ENCODE assay signal across 27 cellular contexts in genomic region chrX:100263650-100264049, GRCh38.
DNase-seq lines count a peak whose midpoint lies in the region; ATAC-seq and TF ChIP-seq lines count a peak whose summit lies in the region.
"Had no signal": no experiment of that assay in that cellular context is flagged by ENCODE, and none has a peak within 500 bp of the region (broad histone marks: within the 10 kb centered on the region; RNA-seq: fewer than 3 reads in every experiment).

No MANE protein-coding gene starts in this region.

- H3K36me3 Mint-ChIP-seq in MCF 10A (ENCODE audit: insufficient read depth, unreplicated experiment) (no peaks in the 10 kb centered on the region), nephron progenitor cell (ENCODE audit: low read depth) (no peaks in the 10 kb centered on the region)
- H3K36me3 Mint-ChIP-seq: activated naive CD4-positive, alpha-beta T cell treated with anti-CD3 and anti-CD28 coated beads, Interleukin-2, amount 50 U/mL, for 24 hours had no signal

- no peaks in the 10 kb centered on the region for H3K4me1 ChIP-seq in breast epithelium
- H3K4me1 ChIP-seq: Caco-2, suprapubic skin had no signal

- H3K4me3 Mint-ChIP-seq in MCF 10A (ENCODE audit: unreplicated experiment) = peak overlapping the region; percentile 13
- no peak overlapping the region for H3K4me3 Mint-ChIP-seq in nephron progenitor cell
- H3K4me3 Mint-ChIP-seq: activated CD8-positive, alpha-beta T cell treated with anti-CD3 and anti-CD28 coated beads, Interleukin-2, amount 10 ng/mL, durations not matched to agents 7 days and 5 days; activated naive CD4-positive, alpha-beta T cell treated with anti-CD3 and anti-CD28 coated beads, Interleukin-2, amount 50 U/mL, for 24 hours; neural crest cell had no signal

- no peaks in the 10 kb centered on the region for H3K36me3 ChIP-seq in breast epithelium
- H3K36me3 ChIP-seq: ovary, suprapubic skin had no signal

- H3K9me3 Mint-ChIP-seq in MCF 10A (ENCODE audit: unreplicated experiment) (no peaks in the 10 kb centered on the region), nephron progenitor cell (peaks cover 17% of the 10 kb centered on the region)
- H3K9me3 Mint-ChIP-seq: activated naive CD4-positive, alpha-beta T cell treated with anti-CD3 and anti-CD28 coated beads, Interleukin-2, amount 50 U/mL, for 24 hours had no signal

- H3K27me3 ChIP-seq in breast epithelium = peaks cover 0 to 26% of the 10 kb centered on the region in 2 donors
- H3K27me3 ChIP-seq: ovary, suprapubic skin had no signal

- peak; percentile 70 for DNase-seq in MCF 10A (ENCODE audit: unreplicated experiment)
- no peak for DNase-seq in breast epithelium (ENCODE audit: low spot score in 2 of 2)
- DNase-seq in SW480 (ENCODE audit: low spot score) = peak; percentile 7
- peak; percentile 4 for DNase-seq in stromal cell of bone marrow (ENCODE audit: low read depth)
- DNase-seq in nephron progenitor cell = no peak
- DNase-seq in pons (ENCODE audit: low spot score) = no peak
- no peak for DNase-seq in left ventricle myocardium superior
- DNase-seq: activated CD4-positive, alpha-beta T cell treated with anti-CD3 and anti-CD28 coated beads for 4 hours; activated CD8-positive, alpha-beta T cell treated with anti-CD3 and anti-CD28 coated beads, Interleukin-2, amount 10 ng/mL, durations not matched to agents 7 days and 5 days; amniotic stem cell; Caco-2; left colon; NCI-H1436; NCI-H2107; NCI-H748 treated with DMSO at 0.1 percent for 48 hours; ovary; small intestine; stimulated activated naive CD4-positive, alpha-beta T cell had no signal

- no peaks in the 10 kb centered on the region for H3K9me3 ChIP-seq in breast epithelium
- H3K9me3 ChIP-seq: Caco-2, ovary, suprapubic skin had no signal

- H3K27ac ChIP-seq in breast epithelium = no peak overlapping the region
- H3K27ac ChIP-seq: 22Rv1, C4-2B, epithelial cell of prostate, HL-60, ovary, suprapubic skin, VCaP had no signal

- H3K27me3 Mint-ChIP-seq in MCF 10A (ENCODE audit: insufficient read depth, unreplicated experiment) (peaks cover 34% of the 10 kb centered on the region), nephron progenitor cell (ENCODE audit: low read depth, poor library complexity) (peaks cover 4% of the 10 kb centered on the region)
- H3K27me3 Mint-ChIP-seq: activated naive CD4-positive, alpha-beta T cell treated with anti-CD3 and anti-CD28 coated beads, Interleukin-2, amount 50 U/mL, for 24 hours had no signal

- peak overlapping the region; percentile 77 for H3K27ac Mint-ChIP-seq in MCF 10A (ENCODE audit: low read depth, unreplicated experiment)
- no peak overlapping the region for H3K27ac Mint-ChIP-seq in nephron progenitor cell
- H3K27ac Mint-ChIP-seq: activated CD8-positive, alpha-beta T cell treated with anti-CD3 and anti-CD28 coated beads, Interleukin-2, amount 10 ng/mL, durations not matched to agents 7 days and 5 days; activated naive CD4-positive, alpha-beta T cell treated with anti-CD3 and anti-CD28 coated beads, Interleukin-2, amount 50 U/mL, for 24 hours had no signal

- H3K4me3 ChIP-seq in breast epithelium = no peak overlapping the region
- H3K4me3 ChIP-seq: ovary, suprapubic skin had no signal

- no peak for TF ChIP-seq POLR2A in breast epithelium (IDR thresholded peaks at IDR 0.05)

- CTCF ChIA-PET in MCF 10A (lab: Yijun Ruan, JAX) = interaction anchor here (0.6 kb wide), 1 partner anchor 29 kb away, joined by 3 read pairs; no protein-coding TSS in a partner anchor

- H3K4me1 Mint-ChIP-seq in MCF 10A (ENCODE audit: insufficient read depth, unreplicated experiment) (peaks cover 9% of the 10 kb centered on the region), nephron progenitor cell (no peaks in the 10 kb centered on the region)
- H3K4me1 Mint-ChIP-seq: activated naive CD4-positive, alpha-beta T cell treated with anti-CD3 and anti-CD28 coated beads, Interleukin-2, amount 50 U/mL, for 24 hours; neural crest cell had no signal

- no peak for TF ChIP-seq CTCF in MCF 10A (IDR thresholded peaks at IDR 0.05; ENCODE audit: unreplicated experiment)
- no peak for TF ChIP-seq CTCF in breast epithelium (IDR thresholded peaks at IDR 0.05)
- no peak for TF ChIP-seq CTCF in nephron progenitor cell (IDR thresholded peaks at IDR 0.05)

- POLR2A ChIA-PET in MCF 10A (lab: Yijun Ruan, JAX) = interaction anchor here (1.0 to 1.5 kb wide), 3 partner anchors 23 to 56 kb away, joined by 3 to 7 read pairs (median 4); no protein-coding TSS in a partner anchor

- ATAC-seq in HG03280 (IDR thresholded peaks at IDR 0.05; ENCODE audit: unreplicated experiment) = peak; percentile 25
- no peak for ATAC-seq in left ventricle myocardium superior
- ATAC-seq: activated CD8-positive, alpha-beta T cell treated with anti-CD3 and anti-CD28 coated beads, Interleukin-2, amount 10 ng/mL, durations not matched to agents 7 days and 5 days; left colon had no signal

- BruUV-seq in MCF 10A (replicated peaks; lab: Mats Ljungman, UMichigan) = no TSS peak

- intact Hi-C loops in MCF 10A (cut with micrococcal nuclease) = no loop called here
- intact Hi-C loops in breast epithelium (cut with DNase I; ENCODE audit: low total_unique reads) = no loop called here
- intact Hi-C loops in left ventricle myocardium superior (cut with micrococcal nuclease) = no loop called here

Comparison
In these comparisons a context has a peak if more than half of its experiments do, and no peak if none do; other contexts are left out.
1. DNase-seq: peak in MCF 10A (single experiment), SW480 (single experiment) and stromal cell of bone marrow (single experiment); none in breast epithelium (0 of 2), nephron progenitor cell (single experiment), pons (single experiment) and left ventricle myocardium superior (single experiment).